In the genomic region with DNA sequence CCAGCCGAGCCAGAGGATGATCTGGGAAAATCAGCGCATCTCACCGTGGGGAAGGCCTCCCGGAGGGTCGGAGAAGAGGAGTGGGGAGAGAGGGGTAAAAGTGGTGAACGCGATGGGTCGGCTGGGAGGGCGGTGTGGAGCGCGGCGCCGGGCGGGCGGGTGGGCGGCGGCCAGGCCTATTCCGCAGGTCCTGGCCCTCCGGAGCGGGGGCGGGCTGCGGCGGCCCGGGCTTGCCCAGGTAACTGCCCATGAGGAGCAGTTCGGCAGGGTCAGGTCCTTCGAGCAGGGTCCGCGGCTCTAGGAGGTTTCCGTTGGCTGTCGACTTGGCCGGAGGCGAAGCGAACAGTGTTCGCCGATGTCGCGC, we compare ENCODE assay signal across 10 cellular contexts. TPM values are rescaled to one million over a fixed set of nuclear protein-coding genes. Genes with fewer than 3 reads are reported as not detected.
DNase-seq lines count a peak whose midpoint lies in the region; ATAC-seq and TF ChIP-seq lines count a peak whose summit lies in the region.
"Not testable (repeated sequence)": the region's sequence is repeated elsewhere in the genome, so short reads cannot be mapped to it uniquely, and the experiment has no call there.
"Had no signal": no experiment of that assay in that cellular context is flagged by ENCODE, and none has a peak within 500 bp of the region (broad histone marks: within the 10 kb centered on the region; RNA-seq: fewer than 3 reads in every experiment).

No MANE protein-coding gene starts in this region.

- peak overlapping the region; percentile 62 for H3K9ac ChIP-seq in HUES6 (ENCODE audit: low read length)

- not testable (repeated sequence) for H4K20me1 ChIP-seq in hepatocyte (ENCODE audit: insufficient read depth, poor library complexity, severe bottlenecking)

- WGBS in hepatocyte (ENCODE audit: low lambda C conversion rate, missing lambda C conversion rate): 0% methylated on average over 3 of the region's 37 CpGs
- 2% methylated on average over 8 of the region's 37 CpGs; no CpG with 5 or more reads in 1 of the 2 donors for WGBS in upper lobe of left lung, 2 donors

- H3K27ac ChIP-seq in HEK293 (ENCODE audit: extremely low read depth, low read depth, low read length): peak overlapping the region; percentile 24; the same call in 1 of the 2 replicates
- not testable (repeated sequence) for H3K27ac ChIP-seq in HUES6 (ENCODE audit: low read depth, low read length)
- H3K27ac ChIP-seq in hepatocyte: peak overlapping the region; percentile 96
- H3K27ac ChIP-seq in upper lobe of left lung: peak overlapping the region; percentile 34 to 89 (median 80)

- TF ChIP-seq CTCF in GM12875 (IDR thresholded peaks at IDR 0.05; ENCODE audit: borderline replicate concordance, insufficient read depth, low read depth, low read length); HEK293 (tag by site-specific recombination; IDR thresholded peaks at IDR 0.05); choroid plexus epithelial cell (conservative IDR thresholded peaks at IDR 0.05; ENCODE audit: low read depth, low read length); hepatocyte (IDR thresholded peaks at IDR 0.05; ENCODE audit: poor library complexity); upper lobe of left lung (IDR thresholded peaks at IDR 0.05): not testable (repeated sequence)

- POLR2A ChIA-PET in HEK293 (lab: Yijun Ruan, JAX): not testable (repeated sequence)

- peak overlapping the region; percentile 35 for H3K4me3 ChIP-seq in GM12875 (ENCODE audit: low read depth, low read length)
- H3K4me3 ChIP-seq in HEK293 (ENCODE audit: low read depth, low read length): peak overlapping the region; percentile 47
- peak overlapping the region; percentile 58 for H3K4me3 ChIP-seq in HUES6 (ENCODE audit: low read depth, low read length)
- H3K4me3 ChIP-seq in choroid plexus epithelial cell (ENCODE audit: low read depth, low read length): peak overlapping the region; percentile 51
- H3K4me3 ChIP-seq in hepatocyte: peak overlapping the region; percentile 45
- peak overlapping the region; percentile 49 for H3K4me3 ChIP-seq in neuron (ENCODE audit: low read length)
- H3K4me3 ChIP-seq in upper lobe of left lung: peak overlapping the region; percentile 29 to 61 (median 58)

- H3K4me2 ChIP-seq in hepatocyte: peak overlapping the region; percentile 82

- H3K27me3 ChIP-seq in HUES6 (ENCODE audit: control insufficient read depth, insufficient read depth, low read length); hepatocyte; neuron (ENCODE audit: insufficient read depth, low read length); upper lobe of left lung: not testable (repeated sequence)

- CTCF ChIA-PET in HEK293 (lab: Yijun Ruan, JAX): not testable (repeated sequence)

- H3K36me3 ChIP-seq in HEK293 (ENCODE audit: control insufficient read depth in 2 of 2, insufficient read depth in 1 of 2, low read length in 2 of 2) (peaks cover 18 to 35% of the 10 kb centered on the region in 2 experiments), HUES6 (ENCODE audit: control insufficient read depth, insufficient read depth, low read length) (peaks cover 32% of the 10 kb centered on the region), neuron (ENCODE audit: insufficient read depth, low read length) (peaks cover 27% of the 10 kb centered on the region), upper lobe of left lung (peaks cover 9 to 33% (median 27%) of the 10 kb centered on the region in 4 donors)
- H3K36me3 ChIP-seq in hepatocyte (replicated peaks; ENCODE audit: insufficient read depth, low read depth): not testable (repeated sequence)

- peak; percentile 52 to 61 for ATAC-seq in upper lobe of left lung (ENCODE audit: low FRiP score in 2 of 2)

- TF ChIP-seq POLR2A in upper lobe of left lung (IDR thresholded peaks at IDR 0.05): not testable (repeated sequence)

- H3K9me2 ChIP-seq in hepatocyte (replicated peaks; ENCODE audit: insufficient read depth): not testable (repeated sequence)

- not testable (repeated sequence) for H3K4me1 Mint-ChIP-seq in activated CD4-positive, alpha-beta T cell treated with anti-CD3 and anti-CD28 coated beads, Interleukin-2, amount 10 ng/mL, durations not matched to agents 24 days and 14 days

- peaks cover 14% of the 10 kb centered on the region for H3K79me2 ChIP-seq in hepatocyte

- intact Hi-C loops in activated CD4-positive, alpha-beta T cell treated with anti-CD3 and anti-CD28 coated beads, Interleukin-2, amount 10 ng/mL, durations not matched to agents 24 days and 14 days (cut with micrococcal nuclease): not testable (repeated sequence)

- H3K4me3 Mint-ChIP-seq in activated CD4-positive, alpha-beta T cell treated with anti-CD3 and anti-CD28 coated beads, Interleukin-2, amount 10 ng/mL, durations not matched to agents 24 days and 14 days: peak overlapping the region; percentile 87

- not testable (repeated sequence) for H2AFZ ChIP-seq in hepatocyte; neuron (ENCODE audit: low read depth, low read length)

- TF ChIP-seq EP300 in upper lobe of left lung (IDR thresholded peaks at IDR 0.05): not testable (repeated sequence)

- peaks cover 31% of the 10 kb centered on the region for H3K36me3 Mint-ChIP-seq in activated CD4-positive, alpha-beta T cell treated with anti-CD3 and anti-CD28 coated beads, Interleukin-2, amount 10 ng/mL, durations not matched to agents 24 days and 14 days (ENCODE audit: low read depth)

- not testable (repeated sequence) for H3K4me1 ChIP-seq in HEK293 (ENCODE audit: control insufficient read depth, insufficient read depth, low read length); HUES6 (ENCODE audit: control insufficient read depth, insufficient read depth, low read length); hepatocyte (ENCODE audit: insufficient read depth); neuron (ENCODE audit: insufficient read depth, low read length); upper lobe of left lung

- peak overlapping the region; percentile 88 for H3K27ac Mint-ChIP-seq in activated CD4-positive, alpha-beta T cell treated with anti-CD3 and anti-CD28 coated beads, Interleukin-2, amount 10 ng/mL, durations not matched to agents 24 days and 14 days

- H3K9me3 ChIP-seq in HEK293 (ENCODE audit: control insufficient read depth, insufficient read depth, low read depth, low read length); HUES6 (ENCODE audit: control insufficient read depth, insufficient read depth, low read depth, low read length); hepatocyte (ENCODE audit: low read depth); neuron (ENCODE audit: low read length); upper lobe of left lung: not testable (repeated sequence)

- H3K27me3 Mint-ChIP-seq in activated CD4-positive, alpha-beta T cell treated with anti-CD3 and anti-CD28 coated beads, Interleukin-2, amount 10 ng/mL, durations not matched to agents 24 days and 14 days: not testable (repeated sequence)

- DNase-seq in activated CD4-positive, alpha-beta T cell treated with anti-CD3 and anti-CD28 coated beads, Interleukin-2, amount 10 ng/mL, durations not matched to agents 24 days and 14 days; hepatocyte (ENCODE audit: low spot score); upper lobe of left lung: not testable (repeated sequence)
- DNase-seq in choroid plexus epithelial cell (ENCODE audit: low read depth): peak; percentile 2

- H3K9me3 Mint-ChIP-seq in activated CD4-positive, alpha-beta T cell treated with anti-CD3 and anti-CD28 coated beads, Interleukin-2, amount 10 ng/mL, durations not matched to agents 24 days and 14 days: not testable (repeated sequence)

RNA-seq across cellular contexts. Expression of a gene that starts 44.0 kb away (rescaled TPM):
- total RNA-seq in activated CD4-positive, alpha-beta T cell treated with anti-CD3 and anti-CD28 coated beads, Interleukin-2, amount 10 ng/mL, durations not matched to agents 24 days and 14 days: 90.1 and 93.6 TPM in 2 replicates
- total RNA-seq in hepatocyte (10.3 and 13.4 TPM in 2 replicates), upper lobe of left lung (100 to 1,000 TPM in 1 of 6 donors, 10 to 100 TPM in 5; 21.7 to 102 (median 36.8) TPM)
- 19.9 and 22.7 TPM in 2 replicates for polyA plus RNA-seq in hepatocyte

RNA-seq across cellular contexts. Expression of a gene that starts 46.7 kb away (rescaled TPM):
- 3.8 and 5.8 TPM in 2 replicates for total RNA-seq in activated CD4-positive, alpha-beta T cell treated with anti-CD3 and anti-CD28 coated beads, Interleukin-2, amount 10 ng/mL, durations not matched to agents 24 days and 14 days
- total RNA-seq in hepatocyte: 0.72 and 5.0 TPM in 2 replicates
- 6.0 and 6.7 TPM in 2 replicates for polyA plus RNA-seq in hepatocyte
- 10 to 100 TPM in 1 of 6 donors, 1 to 10 TPM in 5; 1.4 to 10.5 (median 3.3) TPM for total RNA-seq in upper lobe of left lung

RNA-seq across cellular contexts. Expression of a gene that starts 50.0 kb away (rescaled TPM):
- total RNA-seq in activated CD4-positive, alpha-beta T cell treated with anti-CD3 and anti-CD28 coated beads, Interleukin-2, amount 10 ng/mL, durations not matched to agents 24 days and 14 days: 0.14 TPM in 1 of 2 replicates, not detected in the other
- total RNA-seq in hepatocyte (not detected in 2 replicates), upper lobe of left lung (not detected)
- 1.4 and 1.5 TPM in 2 replicates for polyA plus RNA-seq in hepatocyte
- total RNA-seq: Daoy, posterior vena cava had no signal
